ENCODE assay signal across 8 cellular contexts in genomic region chrX:123731987-123732678, GRCh38. TPM values are rescaled to one million over a fixed set of nuclear protein-coding genes. Genes with fewer than 3 reads are reported as not detected.
DNase-seq lines count a peak whose midpoint lies in the region; ATAC-seq lines count a peak whose summit lies in the region.

No MANE protein-coding gene starts in this region.

- no peaks in the 10 kb centered on the region for H3K9me3 Mint-ChIP-seq in T-helper 1 cell treated with Interleukin-12 subunit alpha and Interleukin-12 subunit beta and Interleukin-4 antibody, amounts not matched to agents 30 μg/mL and 1 μg/mL, for 36 hours

- H3K4me3 ChIP-seq in endocrine pancreas (ENCODE audit: control insufficient read depth, insufficient read depth, low read length) (peak overlapping the region; percentile 87), muscle layer of colon (ENCODE audit: low read depth in 1 of 2, low read length in 2 of 2) (peak overlapping the region; percentile 60 to 74)

- ATAC-seq in Right ventricle myocardium inferior, result peak; percentile 56
- ATAC-seq in HG02943 (IDR thresholded peaks at IDR 0.05; ENCODE audit: low read depth, unreplicated experiment), result peak; percentile 8

- H3K36me3 ChIP-seq in endocrine pancreas (ENCODE audit: control insufficient read depth, insufficient read depth, low read length), result no peaks in the 10 kb centered on the region
- no peaks in the 10 kb centered on the region for H3K36me3 ChIP-seq in muscle layer of colon (ENCODE audit: insufficient read depth, low read length)

- DNase-seq in Right ventricle myocardium inferior (ENCODE audit: missing footprints) (peak; percentile 66), cardiac septum (ENCODE audit: low spot score) (no peak), foreskin melanocyte (no peak), NCI-H2081 treated with DMSO at 0.1 percent for 48 hours (lab: John Stamatoyannopoulos, UW) (no peak)

- H3K9me3 ChIP-seq in endocrine pancreas (ENCODE audit: control insufficient read depth, low read length) (no peaks in the 10 kb centered on the region), muscle layer of colon (ENCODE audit: low read length) (no peaks in the 10 kb centered on the region)

- no peaks in the 10 kb centered on the region for H3K27me3 Mint-ChIP-seq in T-helper 1 cell treated with Interleukin-12 subunit alpha and Interleukin-12 subunit beta and Interleukin-4 antibody, amounts not matched to agents 30 μg/mL and 1 μg/mL, for 36 hours (ENCODE audit: low read depth)

- peaks cover 17% of the 10 kb centered on the region for H3K4me1 ChIP-seq in endocrine pancreas (ENCODE audit: control insufficient read depth, insufficient read depth, low read length)
- H3K4me1 ChIP-seq in muscle layer of colon (ENCODE audit: insufficient read depth, low read length), result peaks cover 6% of the 10 kb centered on the region

- H3K4me3 Mint-ChIP-seq in T-helper 1 cell treated with Interleukin-12 subunit alpha and Interleukin-12 subunit beta and Interleukin-4 antibody, amounts not matched to agents 30 μg/mL and 1 μg/mL, for 36 hours, result peak overlapping the region; percentile 90

- peaks cover 1% of the 10 kb centered on the region for H3K36me3 Mint-ChIP-seq in T-helper 1 cell treated with Interleukin-12 subunit alpha and Interleukin-12 subunit beta and Interleukin-4 antibody, amounts not matched to agents 30 μg/mL and 1 μg/mL, for 36 hours (ENCODE audit: low read depth)

- H3K4me1 Mint-ChIP-seq in T-helper 1 cell treated with Interleukin-12 subunit alpha and Interleukin-12 subunit beta and Interleukin-4 antibody, amounts not matched to agents 30 μg/mL and 1 μg/mL, for 36 hours (ENCODE audit: low read depth), result peaks cover 28% of the 10 kb centered on the region

- peak overlapping the region; percentile 91 for H3K27ac Mint-ChIP-seq in T-helper 1 cell treated with Interleukin-12 subunit alpha and Interleukin-12 subunit beta and Interleukin-4 antibody, amounts not matched to agents 30 μg/mL and 1 μg/mL, for 36 hours

- peak overlapping the region; percentile 82 for H3K27ac ChIP-seq in muscle layer of colon (ENCODE audit: low read depth, low read length)

- intact Hi-C loops in Right ventricle myocardium inferior (cut with DNase I) (no loop called here), cardiac septum (cut with DNase I) (no loop called here)

- H3K27me3 ChIP-seq in endocrine pancreas (ENCODE audit: control insufficient read depth, insufficient read depth, low read length) (no peaks in the 10 kb centered on the region), muscle layer of colon (ENCODE audit: control insufficient read depth in 1 of 2, insufficient read depth in 2 of 2, low read length in 2 of 2) (no peaks in the 10 kb centered on the region)

- H3K9ac ChIP-seq in endocrine pancreas (ENCODE audit: control insufficient read depth, insufficient read depth, low read length) (peak overlapping the region; percentile 87), muscle layer of colon (ENCODE audit: low read length) (peak overlapping the region; percentile 78)

RNA-seq across cellular contexts. Expression of gene THOC2, which starts 0.7 kb away (rescaled TPM):
- total RNA-seq in Right ventricle myocardium inferior, result 25.4 TPM
- total RNA-seq in cardiac septum, result 27.8 TPM
